Comparison of ENCODE assay signal across 15 cellular contexts in the genomic region with DNA sequence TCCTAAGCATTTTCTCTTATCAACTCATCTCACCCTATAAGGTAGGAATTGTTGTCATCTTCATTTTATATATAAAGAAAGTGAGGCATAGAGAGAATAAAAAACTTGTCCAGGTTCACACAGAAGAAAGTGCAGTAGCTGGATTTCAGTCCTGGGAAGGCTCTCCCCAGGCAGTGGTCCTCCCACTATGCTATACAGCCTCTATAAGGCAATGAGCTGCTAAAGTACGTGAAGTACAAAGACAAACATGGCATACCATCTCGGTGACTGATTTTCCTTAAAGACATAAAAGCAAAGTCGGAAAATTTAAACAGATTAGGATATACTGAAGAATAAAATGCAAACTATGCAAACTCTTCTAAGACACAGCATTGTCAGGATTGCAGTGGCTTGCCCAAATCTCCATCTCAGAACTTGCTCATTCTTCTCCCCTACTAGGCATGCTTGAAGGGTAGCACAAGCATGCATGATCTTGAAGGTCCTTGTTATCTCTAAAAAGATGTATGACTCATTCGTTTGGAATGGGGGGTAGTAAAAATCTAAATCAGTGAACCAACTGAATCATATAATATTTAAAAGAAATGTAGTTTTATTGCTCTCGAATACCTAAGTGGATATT.
DNase-seq lines count a peak whose midpoint lies in the region; ATAC-seq, FAIRE-seq and TF ChIP-seq lines count a peak whose summit lies in the region.
"Had no signal": no experiment of that assay in that cellular context is flagged by ENCODE, and none has a peak within 500 bp of the region (broad histone marks: within the 10 kb centered on the region; RNA-seq: fewer than 3 reads in every experiment).

No MANE protein-coding gene starts in this region.

- peaks cover 4% of the 10 kb centered on the region for H3K27me3 Mint-ChIP-seq in mesothelial cell of epicardium (ENCODE audit: low read depth)

- H3K27me3 ChIP-seq in AG04450 (ENCODE audit: control insufficient read depth, insufficient read depth, low read length) (no peaks in the 10 kb centered on the region), brain microvascular endothelial cell (replicated peaks) (peaks cover 5% of the 10 kb centered on the region), lower lobe of right lung (ENCODE audit: low read depth) (no peaks in the 10 kb centered on the region)
- H3K27me3 ChIP-seq: BLaER1, thyroid gland had no signal

- peaks cover 31% of the 10 kb centered on the region for H3K4me1 Mint-ChIP-seq in mesothelial cell of epicardium
- H3K4me1 Mint-ChIP-seq: T-cell had no signal

- no peak overlapping the region for H3K4me3 Mint-ChIP-seq in mesothelial cell of epicardium
- H3K4me3 Mint-ChIP-seq: T-cell had no signal

- in situ Hi-C loops in brain microvascular endothelial cell (cut with HindIII; ENCODE audit: low pct_ligation_motif_present, low sequenced_read_pairs), result no loop called here

- intact Hi-C loops in lower lobe of right lung (cut with DNase I) (no loop called here), head of caudate nucleus (cut with DNase I) (no loop called here)

- H3K9me3 Mint-ChIP-seq in mesothelial cell of epicardium, result no peaks in the 10 kb centered on the region
- H3K9me3 Mint-ChIP-seq: T-cell had no signal

- H3K4me3 ChIP-seq in AG04450 (ENCODE audit: low read depth, low read length) (no peak overlapping the region), brain microvascular endothelial cell (ENCODE audit: low read depth, low read length) (no peak overlapping the region), lower lobe of right lung (no peak overlapping the region)
- H3K4me3 ChIP-seq: BLaER1, thyroid gland had no signal

- CTCF ChIA-PET in AG04450 (lab: Charles Lee), result no interaction called here

- TF ChIP-seq CTCF in AG04450 (IDR thresholded peaks at IDR 0.05; ENCODE audit: low read depth, low read length), result no peak
- TF ChIP-seq CTCF in brain microvascular endothelial cell (IDR thresholded peaks at IDR 0.05; ENCODE audit: low read depth, low read length, missing control alignments), result no peak
- TF ChIP-seq CTCF in lower lobe of right lung (IDR thresholded peaks at IDR 0.05), result no peak
- TF ChIP-seq CTCF in mesothelial cell of epicardium (IDR thresholded peaks at IDR 0.05; ENCODE audit: unreplicated experiment), result no peak

- no peak overlapping the region for H3K27ac Mint-ChIP-seq in mesothelial cell of epicardium
- H3K27ac Mint-ChIP-seq: T-cell had no signal

- no peaks in the 10 kb centered on the region for H3K36me3 Mint-ChIP-seq in mesothelial cell of epicardium
- H3K36me3 Mint-ChIP-seq: T-cell had no signal

- peaks cover 8% of the 10 kb centered on the region for H3K4me1 ChIP-seq in lower lobe of right lung
- H3K4me1 ChIP-seq: BLaER1 had no signal

- peak overlapping the region; percentile 80 for H3K27ac ChIP-seq in AG04450 (ENCODE audit: low read depth, low read length)
- no peak overlapping the region for H3K27ac ChIP-seq in brain microvascular endothelial cell
- peak overlapping the region; percentile 36 for H3K27ac ChIP-seq in lower lobe of right lung
- H3K27ac ChIP-seq: BLaER1, thyroid gland had no signal

- no peaks in the 10 kb centered on the region for H3K9me3 ChIP-seq in AG04450 (ENCODE audit: control insufficient read depth, insufficient read depth, low read length)
- no peaks in the 10 kb centered on the region for H3K9me3 ChIP-seq in lower lobe of right lung
- H3K9me3 ChIP-seq: BLaER1, thyroid gland had no signal

- ATAC-seq in lower lobe of right lung, result no peak
- no peak for ATAC-seq in HG02571 (IDR thresholded peaks at IDR 0.05; ENCODE audit: unreplicated experiment)
- ATAC-seq: activated CD4-positive, CD25-positive, alpha-beta regulatory T cell treated with anti-CD3 and anti-CD28 coated beads, Interleukin-2, amount 50 U/mL, for 24 hours; T-cell had no signal

- H3K36me3 ChIP-seq in brain microvascular endothelial cell (replicated peaks) (no peaks in the 10 kb centered on the region), lower lobe of right lung (no peaks in the 10 kb centered on the region)
- H3K36me3 ChIP-seq: BLaER1, thyroid gland had no signal

- DNase-seq in AG04450 (ENCODE audit: low read depth, low spot score) (peak; percentile 72), HTR-8/SVneo (ENCODE audit: insufficient read length, low spot score) (peak; percentile 19), brain microvascular endothelial cell (peak; percentile 68), lower lobe of right lung (no peak), mesothelial cell of epicardium (ENCODE audit: low spot score in 2 of 2, unreplicated experiment in 2 of 2) (no peak), head of caudate nucleus (no peak)
- no peak for DNase-seq in activated CD4-positive, CD25-positive, alpha-beta regulatory T cell treated with anti-CD3 and anti-CD28 coated beads, Interleukin-2, amount 50 U/mL, for 72 hours
- DNase-seq: NCI-H1436 treated with DMSO at 0.1 percent for 48 hours, NCI-H446 treated with DMSO at 0.1 percent for 48 hours, T-cell, thyroid gland had no signal

- POLR2A ChIA-PET in AG04450 (lab: Yijun Ruan, JAX), result interaction anchor here (1.0 kb wide), 1 partner anchor 54 kb away, joined by 3 read pairs; no protein-coding TSS in a partner anchor

- FAIRE-seq in HTR-8/SVneo (lab: Jason Lieb, UNC), result no peak
- FAIRE-seq: GM12891 had no signal

Comparison
In these comparisons a context has a peak if more than half of its experiments do, and no peak if none do; other contexts are left out.
1. DNase-seq: peak in AG04450 (single experiment), HTR-8/SVneo (single experiment) and brain microvascular endothelial cell (single experiment); none in lower lobe of right lung (single experiment), activated CD4-positive, CD25-positive, alpha-beta regulatory T cell treated with anti-CD3 and anti-CD28 coated beads, Interleukin-2, amount 50 U/mL, for 72 hours (single experiment), mesothelial cell of epicardium (0 of 2) and head of caudate nucleus (0 of 42).